Comparison of ENCODE assay signal across 9 cellular contexts in the genomic region with DNA sequence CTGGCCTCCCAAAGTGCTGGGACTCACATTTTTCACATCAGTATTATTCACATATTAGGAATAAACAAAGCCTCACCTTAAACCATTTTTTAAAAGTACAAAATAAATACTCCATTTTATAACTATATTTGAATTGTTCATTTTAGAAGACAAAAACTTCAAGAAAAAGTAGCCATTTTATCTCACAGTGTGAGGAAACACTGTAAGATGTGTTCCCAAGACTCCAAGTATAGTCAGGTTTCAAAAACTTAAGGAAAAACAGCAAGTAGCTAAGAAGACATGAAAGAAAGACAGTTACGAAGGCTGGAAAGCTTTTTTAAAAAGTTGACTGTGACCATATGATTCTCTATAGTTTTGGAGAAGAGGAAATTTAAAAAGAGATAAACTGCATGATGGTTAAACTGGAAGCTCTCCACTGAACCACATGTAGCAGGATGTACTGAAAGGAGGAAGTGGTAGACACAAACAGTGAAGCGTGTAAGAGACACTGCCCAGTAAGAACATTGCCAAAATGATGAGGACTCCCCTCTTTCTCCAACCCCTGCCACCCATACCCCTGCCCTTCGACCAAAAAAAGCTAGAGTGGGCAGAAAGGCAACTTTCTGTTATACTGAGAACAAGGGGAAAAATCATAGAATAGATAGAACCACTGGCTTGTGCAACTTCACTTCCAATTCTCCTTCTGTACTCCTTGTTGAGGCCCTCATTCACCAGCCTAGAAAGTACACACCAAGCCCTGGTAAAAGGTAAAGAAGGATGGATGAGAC. TPM values are rescaled to one million over a fixed set of nuclear protein-coding genes. Genes with fewer than 3 reads are reported as not detected.
DNase-seq lines count a peak whose midpoint lies in the region; ATAC-seq and TF ChIP-seq lines count a peak whose summit lies in the region.
"Had no signal": no experiment of that assay in that cellular context is flagged by ENCODE, and none has a peak within 500 bp of the region (broad histone marks: within the 10 kb centered on the region; RNA-seq: fewer than 3 reads in every experiment).

No MANE protein-coding gene starts in this region.

- H3K27ac Mint-ChIP-seq in activated CD4-positive, alpha-beta T cell treated with anti-CD3 and anti-CD28 coated beads, Interleukin-2, amount 10 ng/mL, durations not matched to agents 7 days and 5 days = peak overlapping the region; percentile 91
- peak overlapping the region; percentile 87 for H3K27ac Mint-ChIP-seq in stimulated activated effector memory CD8-positive, alpha-beta T cell treated with anti-CD3 and anti-CD28 coated beads, Interleukin-12 subunit alpha, Interleukin-12 subunit beta, amount 100 ng/mL, for 72 hours
- H3K27ac Mint-ChIP-seq in GM23338 = no peak overlapping the region

- no peaks in the 10 kb centered on the region for H3K27me3 Mint-ChIP-seq in activated CD4-positive, alpha-beta T cell treated with anti-CD3 and anti-CD28 coated beads, Interleukin-2, amount 10 ng/mL, durations not matched to agents 7 days and 5 days
- no peaks in the 10 kb centered on the region for H3K27me3 Mint-ChIP-seq in GM23338 (ENCODE audit: insufficient read depth, low read depth, poor library complexity)

- peaks cover 5% of the 10 kb centered on the region for H3K9me3 Mint-ChIP-seq in activated CD4-positive, alpha-beta T cell treated with anti-CD3 and anti-CD28 coated beads, Interleukin-2, amount 10 ng/mL, durations not matched to agents 7 days and 5 days
- H3K9me3 Mint-ChIP-seq in stimulated activated effector memory CD8-positive, alpha-beta T cell treated with anti-CD3 and anti-CD28 coated beads, Interleukin-12 subunit alpha, Interleukin-12 subunit beta, amount 100 ng/mL, for 72 hours = no peaks in the 10 kb centered on the region
- no peaks in the 10 kb centered on the region for H3K9me3 Mint-ChIP-seq in GM23338

- ATAC-seq in HG02884 (IDR thresholded peaks at IDR 0.05; ENCODE audit: unreplicated experiment) (peak; percentile 98), GM23338 (no peak)
- ATAC-seq in stimulated activated effector memory CD8-positive, alpha-beta T cell treated with anti-CD3 and anti-CD28 coated beads, Interleukin-12 subunit alpha, Interleukin-12 subunit beta, amount 100 ng/mL, for 72 hours = peak; percentile 92

- H3K27ac ChIP-seq in OCI-LY7 (ENCODE audit: low read depth, low read length, poor library complexity, severe bottlenecking) (peak overlapping the region; percentile 52), GM23338 (ENCODE audit: low read depth) (no peak overlapping the region)

- H4K20me1 ChIP-seq in OCI-LY7 (ENCODE audit: insufficient read depth, low read length) = no peaks in the 10 kb centered on the region
- H4K20me1 ChIP-seq in GM23338 (replicated peaks; ENCODE audit: insufficient read depth) = no peaks in the 10 kb centered on the region

- no peak overlapping the region for H3K4me3 ChIP-seq in OCI-LY7 (ENCODE audit: low read depth, low read length, poor library complexity, severe bottlenecking)
- H3K4me3 ChIP-seq in GM23338 = no peak overlapping the region

- H3K79me2 ChIP-seq in OCI-LY7 (ENCODE audit: insufficient read depth, low read depth, low read length) (no peaks in the 10 kb centered on the region), GM23338 (replicated peaks; ENCODE audit: insufficient read depth) (no peaks in the 10 kb centered on the region)

- intact Hi-C loops in OCI-LY7 (cut with micrococcal nuclease; ENCODE audit: unreplicated experiment) = loop anchor here (2.0 kb wide), 1 partner anchor 20 kb away; no protein-coding TSS in a partner anchor

- CTCF ChIA-PET in activated CD4-positive, alpha-beta T cell treated with anti-CD3 and anti-CD28 coated beads, Interleukin-2, amount 10 ng/mL, durations not matched to agents 7 days and 5 days (lab: Charles Lee) = interaction anchor here (0.6 to 3.5 kb wide), 4 partner anchors 11 to 59 kb away, joined by 3 to 14 read pairs (median 4); a partner anchor contains a TSS
- CTCF ChIA-PET in OCI-LY7 (lab: Charles Lee; ENCODE audit: unreplicated experiment) = no interaction called here

- no peak overlapping the region for H3K4me3 Mint-ChIP-seq in activated CD4-positive, alpha-beta T cell treated with anti-CD3 and anti-CD28 coated beads, Interleukin-2, amount 10 ng/mL, durations not matched to agents 7 days and 5 days
- peak overlapping the region; percentile 24 for H3K4me3 Mint-ChIP-seq in stimulated activated effector memory CD8-positive, alpha-beta T cell treated with anti-CD3 and anti-CD28 coated beads, Interleukin-12 subunit alpha, Interleukin-12 subunit beta, amount 100 ng/mL, for 72 hours
- no peak overlapping the region for H3K4me3 Mint-ChIP-seq in GM23338

- no peaks in the 10 kb centered on the region for H3K9me2 ChIP-seq in OCI-LY7 (ENCODE audit: insufficient read depth, low read length)
- H3K9me2 ChIP-seq in GM23338 (ENCODE audit: insufficient read depth) = no peaks in the 10 kb centered on the region

- TF ChIP-seq CTCF in OCI-LY7 (conservative IDR thresholded peaks at IDR 0.05; ENCODE audit: low read length) = no peak
- TF ChIP-seq CTCF in GM23338 (conservative IDR thresholded peaks at IDR 0.05; ENCODE audit: low read depth in 2 of 2) = no peak

- H2AFZ ChIP-seq in OCI-LY7 (ENCODE audit: low read length) (peak overlapping the region; percentile 9; the same call in 1 of the 2 replicates), GM23338 (no peak overlapping the region)

- H3K4me1 Mint-ChIP-seq in activated CD4-positive, alpha-beta T cell treated with anti-CD3 and anti-CD28 coated beads, Interleukin-2, amount 10 ng/mL, durations not matched to agents 7 days and 5 days = peaks cover 55% of the 10 kb centered on the region
- peaks cover 19% of the 10 kb centered on the region for H3K4me1 Mint-ChIP-seq in stimulated activated effector memory CD8-positive, alpha-beta T cell treated with anti-CD3 and anti-CD28 coated beads, Interleukin-12 subunit alpha, Interleukin-12 subunit beta, amount 100 ng/mL, for 72 hours
- H3K4me1 Mint-ChIP-seq in GM23338 = no peaks in the 10 kb centered on the region

- BruUV-seq in OCI-LY7 (replicated peaks; lab: Mats Ljungman, UMichigan) = no TSS peak

- DNase-seq in activated CD4-positive, alpha-beta T cell treated with anti-CD3 and anti-CD28 coated beads, Interleukin-2, amount 10 ng/mL, durations not matched to agents 7 days and 5 days = peak; percentile 35
- DNase-seq in activated CD4-positive, alpha-beta T cell treated with anti-CD3 and anti-CD28 coated beads, Interleukin-2, amount 50 U/mL, for 4 hours = no peak
- DNase-seq in OCI-LY7 (ENCODE audit: low spot score) (peak; percentile 65), GM23338 (ENCODE audit: low spot score) (no peak), NCI-H774 (lab: John Stamatoyannopoulos, UW) (no peak), NCI-H2029 (lab: John Stamatoyannopoulos, UW) (no peak)
- DNase-seq in stimulated activated effector memory CD8-positive, alpha-beta T cell treated with anti-CD3 and anti-CD28 coated beads, Interleukin-12 subunit alpha, Interleukin-12 subunit beta, amount 100 ng/mL, for 72 hours (ENCODE audit: low spot score in 2 of 2) = no peak
- DNase-seq: ACHN had no signal

- H3K4me2 ChIP-seq in OCI-LY7 (ENCODE audit: low read length) (peak overlapping the region; percentile 50), GM23338 (no peak overlapping the region)

- POLR2A ChIA-PET in activated CD4-positive, alpha-beta T cell treated with anti-CD3 and anti-CD28 coated beads, Interleukin-2, amount 10 ng/mL, durations not matched to agents 7 days and 5 days (lab: Charles Lee) = interaction anchor here (0.5 kb wide), 1 partner anchor 11 kb away, joined by 3 read pairs; no protein-coding TSS in a partner anchor
- POLR2A ChIA-PET in OCI-LY7 (lab: Charles Lee) = interaction anchor here (0.5 to 3.0 kb wide), 7 partner anchors 9 to 552 kb away, joined by 3 to 13 read pairs (median 7); a partner anchor contains a TSS

- H3K36me3 Mint-ChIP-seq in activated CD4-positive, alpha-beta T cell treated with anti-CD3 and anti-CD28 coated beads, Interleukin-2, amount 10 ng/mL, durations not matched to agents 7 days and 5 days (ENCODE audit: low read depth) = peaks cover 69% of the 10 kb centered on the region
- peaks cover 100% of the 10 kb centered on the region for H3K36me3 Mint-ChIP-seq in stimulated activated effector memory CD8-positive, alpha-beta T cell treated with anti-CD3 and anti-CD28 coated beads, Interleukin-12 subunit alpha, Interleukin-12 subunit beta, amount 100 ng/mL, for 72 hours
- H3K36me3 Mint-ChIP-seq in GM23338 (ENCODE audit: low read depth) = peaks cover 56% of the 10 kb centered on the region

- no peaks in the 10 kb centered on the region for H3K9me3 ChIP-seq in OCI-LY7 (ENCODE audit: low read length)

- no peaks in the 10 kb centered on the region for H3K27me3 ChIP-seq in GM23338 (ENCODE audit: insufficient read depth)

- no peaks in the 10 kb centered on the region for H3F3A ChIP-seq in GM23338 (replicated peaks; ENCODE audit: low read depth)

- H3K36me3 ChIP-seq in OCI-LY7 (ENCODE audit: insufficient read depth, low read length) = peaks cover 97% of the 10 kb centered on the region
- H3K36me3 ChIP-seq in GM23338 (ENCODE audit: insufficient read depth) = peaks cover 42% of the 10 kb centered on the region

- H3K4me1 ChIP-seq in OCI-LY7 (ENCODE audit: insufficient read depth, low read length, poor library complexity, severe bottlenecking) (peaks cover 13% of the 10 kb centered on the region), GM23338 (ENCODE audit: insufficient read depth) (no peaks in the 10 kb centered on the region)

RNA-seq across cellular contexts. Expression of a gene that starts 6.2 kb away (rescaled TPM):
- total RNA-seq in activated CD4-positive, alpha-beta T cell treated with anti-CD3 and anti-CD28 coated beads, Interleukin-2, amount 10 ng/mL, durations not matched to agents 7 days and 5 days = 10 to 100 TPM; 43.0 to 43.5 TPM
- total RNA-seq in OCI-LY7 (2014; rRNA removed; shearing (Covaris generic)) = 16.6 and 20.8 TPM in 2 replicates
- total RNA-seq in OCI-LY7 (2022) = 29.0 and 29.4 TPM in 2 replicates
- total RNA-seq in GM23338 (2014; rRNA removed; shearing (Covaris generic)) = 10.4 and 15.8 TPM in 2 replicates
- polyA plus RNA-seq in GM23338 (2016; fragmentation: Nextera tagmentation; extraction: Ambion mirVana) = 21.3 TPM in 2 replicates

RNA-seq across cellular contexts. Expression of a gene that starts 21.8 kb away (rescaled TPM):
- 10 to 100 TPM; 81.1 to 88.9 TPM for total RNA-seq in activated CD4-positive, alpha-beta T cell treated with anti-CD3 and anti-CD28 coated beads, Interleukin-2, amount 10 ng/mL, durations not matched to agents 7 days and 5 days
- total RNA-seq in OCI-LY7 (2014; rRNA removed; shearing (Covaris generic)) = 66.5 and 78.8 TPM in 2 replicates
- total RNA-seq in OCI-LY7 (2022) = 70.2 and 70.8 TPM in 2 replicates
- total RNA-seq in GM23338 (2014; rRNA removed; shearing (Covaris generic)) = 82.5 and 85.3 TPM in 2 replicates
- 40.4 and 53.2 TPM in 2 replicates for polyA plus RNA-seq in GM23338 (2016; fragmentation: Nextera tagmentation; extraction: Ambion mirVana)

RNA-seq across cellular contexts. Expression of a gene that starts 26.4 kb away (rescaled TPM):
- 100 to 1,000 TPM; 154 to 156 TPM for total RNA-seq in activated CD4-positive, alpha-beta T cell treated with anti-CD3 and anti-CD28 coated beads, Interleukin-2, amount 10 ng/mL, durations not matched to agents 7 days and 5 days
- total RNA-seq in OCI-LY7 (2014; rRNA removed; shearing (Covaris generic)) = 18.5 and 28.9 TPM in 2 replicates
- 25.9 and 26.7 TPM in 2 replicates for total RNA-seq in OCI-LY7 (2022)
- total RNA-seq in GM23338 (2014; rRNA removed; shearing (Covaris generic)) = 28.8 and 35.5 TPM in 2 replicates
- polyA plus RNA-seq in GM23338 (2016; fragmentation: Nextera tagmentation; extraction: Ambion mirVana) = 36.5 and 39.8 TPM in 2 replicates

RNA-seq across cellular contexts. Expression of a gene that starts 44.9 kb away (rescaled TPM):
- total RNA-seq in activated CD4-positive, alpha-beta T cell treated with anti-CD3 and anti-CD28 coated beads, Interleukin-2, amount 10 ng/mL, durations not matched to agents 7 days and 5 days = 10 to 100 TPM; 11.3 to 14.7 TPM
- 3.6 and 5.9 TPM in 2 replicates for total RNA-seq in OCI-LY7 (2014; rRNA removed; shearing (Covaris generic))
- 8.7 and 10.8 TPM in 2 replicates for total RNA-seq in OCI-LY7 (2022)
- 26.8 and 27.2 TPM in 2 replicates for total RNA-seq in GM23338 (2014; rRNA removed; shearing (Covaris generic))
- polyA plus RNA-seq in GM23338 (2016; fragmentation: Nextera tagmentation; extraction: Ambion mirVana) = 11.9 and 12.5 TPM in 2 replicates

Comparison
In these comparisons a context has a peak if more than half of its experiments do, and no peak if none do; other contexts are left out.
1. DNase-seq: peak in activated CD4-positive, alpha-beta T cell treated with anti-CD3 and anti-CD28 coated beads, Interleukin-2, amount 10 ng/mL, durations not matched to agents 7 days and 5 days (single experiment) and OCI-LY7 (single experiment); none in activated CD4-positive, alpha-beta T cell treated with anti-CD3 and anti-CD28 coated beads, Interleukin-2, amount 50 U/mL, for 4 hours (0 of 2), stimulated activated effector memory CD8-positive, alpha-beta T cell treated with anti-CD3 and anti-CD28 coated beads, Interleukin-12 subunit alpha, Interleukin-12 subunit beta, amount 100 ng/mL, for 72 hours (0 of 2), GM23338 (single experiment), NCI-H774 (single experiment) and NCI-H2029 (single experiment).